Comparison of ENCODE assay signal across 8 cellular contexts in genomic region chr1:59814901-59815825, GRCh38. TPM values are rescaled to one million over a fixed set of nuclear protein-coding genes. Genes with fewer than 3 reads are reported as not detected.
DNase-seq lines count a peak whose midpoint lies in the region; ATAC-seq and TF ChIP-seq lines count a peak whose summit lies in the region.

HOOK1 (plus strand) TSS chr1:59814949; CDS start chr1:59815118, 169 bp downstream.

- no peaks in the 10 kb centered on the region for H3K9me3 Mint-ChIP-seq in activated naive CD4-positive, alpha-beta T cell treated with anti-CD3 and anti-CD28 coated beads for 36 hours

- ATAC-seq in HG03342 (IDR thresholded peaks at IDR 0.05; ENCODE audit: unreplicated experiment): peak; percentile 20
- ATAC-seq in left ventricle myocardium superior: peak; percentile 27
- no peak for ATAC-seq in HG02623 (IDR thresholded peaks at IDR 0.05; ENCODE audit: unreplicated experiment)
- no peak for ATAC-seq in HG03039 (IDR thresholded peaks at IDR 0.05; ENCODE audit: unreplicated experiment)

- H3K36me3 Mint-ChIP-seq in activated naive CD4-positive, alpha-beta T cell treated with anti-CD3 and anti-CD28 coated beads for 36 hours (ENCODE audit: low read depth): no peaks in the 10 kb centered on the region

- peaks cover 8% of the 10 kb centered on the region for H3K4me1 Mint-ChIP-seq in activated naive CD4-positive, alpha-beta T cell treated with anti-CD3 and anti-CD28 coated beads for 36 hours (ENCODE audit: low read depth)

- H3K4me3 ChIP-seq in retinal pigment epithelial cell (ENCODE audit: low read length): peak within 1 kb of the TSS; percentile 76

- H3K27me3 Mint-ChIP-seq in activated naive CD4-positive, alpha-beta T cell treated with anti-CD3 and anti-CD28 coated beads for 36 hours (ENCODE audit: low read depth): peaks cover 3% of the 10 kb centered on the region

- H3K27ac Mint-ChIP-seq in activated naive CD4-positive, alpha-beta T cell treated with anti-CD3 and anti-CD28 coated beads for 36 hours: peak within 1 kb of the TSS; percentile 78

- peak; percentile 25 for DNase-seq in activated naive CD4-positive, alpha-beta T cell treated with anti-CD3 and anti-CD28 coated beads for 36 hours
- no peak for DNase-seq in activated naive CD4-positive, alpha-beta T cell treated with anti-CD3 and anti-CD28 coated beads, Interleukin-2, amount 50 U/mL, for 16 hours
- peak; percentile 23 for DNase-seq in activated T-cell treated with anti-CD3 and anti-CD28 coated beads for 48 hours (ENCODE audit: low read depth)
- DNase-seq in left ventricle myocardium superior: no peak
- no peak for DNase-seq in retinal pigment epithelial cell (ENCODE audit: low read depth)

- CTCF ChIA-PET in activated naive CD4-positive, alpha-beta T cell treated with anti-CD3 and anti-CD28 coated beads for 36 hours (lab: Charles Lee): interaction anchor here (0.5 to 1.5 kb wide), 2 partner anchors 132 to 1646 kb away, joined by 4 read pairs; no protein-coding TSS in a partner anchor

- no peak within 1 kb of the TSS for H3K4me3 Mint-ChIP-seq in activated naive CD4-positive, alpha-beta T cell treated with anti-CD3 and anti-CD28 coated beads for 36 hours

- intact Hi-C loops in activated naive CD4-positive, alpha-beta T cell treated with anti-CD3 and anti-CD28 coated beads for 36 hours (cut with micrococcal nuclease): loop anchor here (1.0 to 10.0 kb wide), 9 partner anchors 12 to 1269 kb away; partner anchors contain the start of genes CYP2J2, JUN, MYSM1 and OMA1
- intact Hi-C loops in left ventricle myocardium superior (cut with micrococcal nuclease): no loop called here

- TF ChIP-seq CTCF in retinal pigment epithelial cell (conservative IDR thresholded peaks at IDR 0.05; ENCODE audit: low read depth, low read length): no peak

RNA-seq across cellular contexts. Expression of gene HOOK1, which starts in this region (rescaled TPM):
- total RNA-seq in activated naive CD4-positive, alpha-beta T cell treated with anti-CD3 and anti-CD28 coated beads for 36 hours: 10 to 100 TPM; 16.0 to 17.7 TPM
- 10.7 TPM for total RNA-seq in left ventricle myocardium superior

Comparison
In these comparisons a context has a peak if more than half of its experiments do, and no peak if none do; other contexts are left out.
1. DNase-seq: peak in activated naive CD4-positive, alpha-beta T cell treated with anti-CD3 and anti-CD28 coated beads for 36 hours (single experiment) and activated T-cell treated with anti-CD3 and anti-CD28 coated beads for 48 hours (single experiment); none in activated naive CD4-positive, alpha-beta T cell treated with anti-CD3 and anti-CD28 coated beads, Interleukin-2, amount 50 U/mL, for 16 hours (single experiment), left ventricle myocardium superior (single experiment) and retinal pigment epithelial cell (single experiment).
2. ATAC-seq: peak in HG03342 (single experiment) and left ventricle myocardium superior (single experiment); none in HG02623 (single experiment) and HG03039 (single experiment).